In the genomic region with DNA sequence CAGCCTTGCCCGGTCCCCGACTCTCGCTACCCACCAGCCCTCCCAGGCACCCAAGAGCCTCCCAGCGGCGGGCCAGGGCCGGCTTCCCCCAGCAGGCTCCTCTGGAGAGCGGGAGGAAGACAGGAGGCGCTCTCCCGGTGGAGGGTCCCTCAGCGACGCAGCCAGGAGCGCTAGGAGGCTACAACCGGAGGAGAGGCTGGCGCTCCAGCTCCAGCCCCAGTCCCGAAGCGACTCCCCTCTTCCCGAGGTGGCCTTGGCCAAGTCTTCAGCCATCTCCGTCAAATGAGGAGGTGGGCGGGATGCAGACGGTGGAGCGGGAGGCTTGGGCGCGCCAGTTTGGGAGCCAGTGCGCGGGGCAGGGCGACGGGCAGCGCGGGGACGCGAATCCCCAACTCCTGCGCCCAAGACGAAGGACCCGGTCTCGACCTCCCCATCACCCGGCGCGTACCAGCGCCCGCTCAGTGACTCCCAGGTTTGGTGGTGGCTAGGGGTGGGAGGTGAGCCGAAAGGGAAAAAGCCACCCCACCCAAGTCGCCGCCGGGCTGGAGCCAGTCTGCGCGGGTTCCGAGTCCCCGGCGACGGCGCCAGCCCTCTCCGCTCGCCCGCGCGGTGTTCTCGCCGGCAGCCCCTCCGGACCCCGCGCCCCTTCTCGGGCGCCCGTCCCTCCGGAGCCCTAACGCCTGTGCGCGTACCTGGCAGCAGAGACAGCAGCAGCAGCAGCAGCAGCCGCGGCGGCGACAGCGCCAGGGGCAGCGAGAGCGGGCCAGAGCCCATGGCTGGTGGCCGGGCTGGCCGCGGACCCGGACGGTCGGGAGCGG, we compare ENCODE assay signal across 1 cellular context.
TF ChIP-seq lines count a peak whose summit lies in the region.

No MANE protein-coding gene starts in this region.

TF ChIP-seq in HepG2, 621 proteins besides CTCF, POLR2A, EP300 and RAD21:
- TF ChIP-seq CBX1 (IDR thresholded peaks at IDR 0.05; ENCODE audit: low read depth) (no peak), SNAPC2 (CRISPR knock-in tag; IDR thresholded peaks at IDR 0.05) (no peak), ZNF777 (CRISPR knock-in tag; IDR thresholded peaks at IDR 0.05) (peak; percentile 39; the same call in 1 of the 2 replicates), DMAP1 (CRISPR knock-in tag; IDR thresholded peaks at IDR 0.05) (no peak)
- TF ChIP-seq, protein P1, sequence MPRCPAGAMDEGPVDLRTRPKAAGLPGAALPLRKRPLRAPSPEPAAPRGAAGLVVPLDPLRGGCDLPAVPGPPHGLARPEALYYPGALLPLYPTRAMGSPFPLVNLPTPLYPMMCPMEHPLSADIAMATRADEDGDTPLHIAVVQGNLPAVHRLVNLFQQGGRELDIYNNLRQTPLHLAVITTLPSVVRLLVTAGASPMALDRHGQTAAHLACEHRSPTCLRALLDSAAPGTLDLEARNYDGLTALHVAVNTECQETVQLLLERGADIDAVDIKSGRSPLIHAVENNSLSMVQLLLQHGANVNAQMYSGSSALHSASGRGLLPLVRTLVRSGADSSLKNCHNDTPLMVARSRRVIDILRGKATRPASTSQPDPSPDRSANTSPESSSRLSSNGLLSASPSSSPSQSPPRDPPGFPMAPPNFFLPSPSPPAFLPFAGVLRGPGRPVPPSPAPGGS (CRISPR knock-in tag; IDR thresholded peaks at IDR 0.05) = no peak
